In genomic region chr6:82246802-82247633, GRCh38 we compare ENCODE assay signal across 8 cellular contexts. TPM values are rescaled to one million over a fixed set of nuclear protein-coding genes. Genes with fewer than 3 reads are reported as not detected.
DNase-seq lines count a peak whose midpoint lies in the region; ATAC-seq and TF ChIP-seq lines count a peak whose summit lies in the region.

No MANE protein-coding gene starts in this region.

- TF ChIP-seq CTCF in RWPE2 (IDR thresholded peaks at IDR 0.05; ENCODE audit: poor library complexity, severe bottlenecking) (no peak), chondrocyte (IDR thresholded peaks at IDR 0.05) (peak; percentile 39), kidney epithelial cell (IDR thresholded peaks at IDR 0.05; ENCODE audit: insufficient read depth, low read length, poor library complexity, severe bottlenecking) (no peak)

- H3K27me3 Mint-ChIP-seq in chondrocyte (ENCODE audit: low read depth): no peaks in the 10 kb centered on the region

- ATAC-seq in GM21447 (IDR thresholded peaks at IDR 0.05; ENCODE audit: unreplicated experiment) (peak; percentile 38), RWPE2 (ENCODE audit: low read depth) (peak; percentile 57)

- H3K9me3 ChIP-seq in RWPE2 (ENCODE audit: severe bottlenecking): no peaks in the 10 kb centered on the region

- H3K4me3 ChIP-seq in RWPE2 (ENCODE audit: severe bottlenecking) (peak overlapping the region; percentile 83), kidney epithelial cell (ENCODE audit: low read depth, low read length) (peak overlapping the region; percentile 58)

- peaks cover 6% of the 10 kb centered on the region for H3K36me3 Mint-ChIP-seq in chondrocyte (ENCODE audit: low read depth)

- H3K4me1 ChIP-seq in RWPE2 (ENCODE audit: insufficient read depth, poor library complexity, severe bottlenecking): peaks cover 26% of the 10 kb centered on the region

- H3K27me3 ChIP-seq in RWPE2 (ENCODE audit: insufficient read depth, poor library complexity, severe bottlenecking) (no peaks in the 10 kb centered on the region), kidney epithelial cell (ENCODE audit: control insufficient read depth, insufficient read depth, low read length) (no peaks in the 10 kb centered on the region)

- H3K4me3 Mint-ChIP-seq in chondrocyte (ENCODE audit: unreplicated experiment): peak overlapping the region; percentile 97

- peaks cover 48% of the 10 kb centered on the region for H3K4me1 Mint-ChIP-seq in chondrocyte (ENCODE audit: low read depth)

- H3K36me3 ChIP-seq in RWPE2 (ENCODE audit: low read depth): peaks cover 28% of the 10 kb centered on the region
- no peaks in the 10 kb centered on the region for H3K36me3 ChIP-seq in kidney epithelial cell (ENCODE audit: control insufficient read depth, insufficient read depth, low read length)

- peak overlapping the region; percentile 99 for H3K27ac Mint-ChIP-seq in chondrocyte (ENCODE audit: unreplicated experiment)

- DNase-seq in NCI-H510A treated with DMSO at 0.1 percent for 48 hours (lab: John Stamatoyannopoulos, UW) (peak; percentile 11), NCI-H510A (lab: John Stamatoyannopoulos, UW) (no peak), HPDE6-E6E7 (ENCODE audit: extremely low spot score) (peak; percentile 38), RWPE2 (ENCODE audit: low spot score) (no peak), chondrocyte (ENCODE audit: low spot score) (no peak), kidney epithelial cell (ENCODE audit: low read depth) (peak; percentile 9)
- DNase-seq in stimulated activated CD8-positive, alpha-beta memory T cell treated with anti-CD3 and anti-CD28 coated beads, Interleukin-4, amount 100 ng/mL, for 24 hours (ENCODE audit: low read depth): peak; percentile 18

- H3K9me3 Mint-ChIP-seq in chondrocyte (ENCODE audit: low read depth): peaks cover 2% of the 10 kb centered on the region

- peak overlapping the region; percentile 71 for H3K27ac ChIP-seq in RWPE2 (ENCODE audit: poor library complexity, severe bottlenecking)

RNA-seq across cellular contexts. Expression of gene IBTK, which starts 0.5 kb away (rescaled TPM):
- 30.0 to 35.3 TPM (median 30.7 TPM) in 3 replicates for total RNA-seq in chondrocyte
- total RNA-seq in kidney epithelial cell: 37.9 and 42.6 TPM in 2 replicates

Comparison
In these comparisons a context has a peak if more than half of its experiments do, and no peak if none do; other contexts are left out.
1. DNase-seq: peak in NCI-H510A treated with DMSO at 0.1 percent for 48 hours (single experiment), HPDE6-E6E7 (single experiment), kidney epithelial cell (single experiment) and stimulated activated CD8-positive, alpha-beta memory T cell treated with anti-CD3 and anti-CD28 coated beads, Interleukin-4, amount 100 ng/mL, for 24 hours (single experiment); none in NCI-H510A (single experiment), RWPE2 (single experiment) and chondrocyte (single experiment).